Comparison of ENCODE assay signal across 8 cellular contexts in genomic region chr15:70584838-70585706, GRCh38.
DNase-seq lines count a peak whose midpoint lies in the region; ATAC-seq lines count a peak whose summit lies in the region.

No MANE protein-coding gene starts in this region.

- peaks cover 5% of the 10 kb centered on the region for H3K36me3 Mint-ChIP-seq in activated naive CD8-positive, alpha-beta T cell treated with anti-CD3 and anti-CD28 coated beads, Interleukin-2, amount 10 ng/mL, durations not matched to agents 7 days and 5 days

- H3K9me3 Mint-ChIP-seq in activated naive CD8-positive, alpha-beta T cell treated with anti-CD3 and anti-CD28 coated beads, Interleukin-2, amount 10 ng/mL, durations not matched to agents 7 days and 5 days = peaks cover 4% of the 10 kb centered on the region

- no peak overlapping the region for H3K27ac Mint-ChIP-seq in activated naive CD8-positive, alpha-beta T cell treated with anti-CD3 and anti-CD28 coated beads, Interleukin-2, amount 10 ng/mL, durations not matched to agents 7 days and 5 days

- POLR2A ChIA-PET in activated naive CD8-positive, alpha-beta T cell treated with anti-CD3 and anti-CD28 coated beads, Interleukin-2, amount 10 ng/mL, durations not matched to agents 7 days and 5 days (lab: Charles Lee) = interaction anchor here (1.4 to 1.5 kb wide), 3 partner anchors 50 to 80 kb away, joined by 3 to 4 read pairs (median 3); no protein-coding TSS in a partner anchor

- H3K4me3 Mint-ChIP-seq in activated naive CD8-positive, alpha-beta T cell treated with anti-CD3 and anti-CD28 coated beads, Interleukin-2, amount 10 ng/mL, durations not matched to agents 7 days and 5 days = peak overlapping the region; percentile 69

- DNase-seq in COLO668 (lab: John Stamatoyannopoulos, UW; ENCODE audit: unreplicated experiment) (peak; percentile 77), NCI-H2171 treated with DMSO at 0.1 percent for 48 hours (lab: John Stamatoyannopoulos, UW) (peak; percentile 17), islet precursor cell (peak; percentile 93), CD1c-positive myeloid dendritic cell (ENCODE audit: extremely low spot score) (no peak)
- peak; percentile 65 for DNase-seq in activated naive CD8-positive, alpha-beta T cell treated with anti-CD3 and anti-CD28 coated beads, Interleukin-2, amount 10 ng/mL, durations not matched to agents 7 days and 5 days
- peak; percentile 28 for DNase-seq in stimulated activated CD8-positive, alpha-beta memory T cell treated with anti-CD3 and anti-CD28 coated beads, Interleukin-12 subunit alpha, Interleukin-12 subunit beta, amount 100 ng/mL, for 4 hours (ENCODE audit: low read depth)

- ATAC-seq in activated naive CD8-positive, alpha-beta T cell treated with anti-CD3 and anti-CD28 coated beads, Interleukin-2, amount 10 ng/mL, durations not matched to agents 7 days and 5 days (ENCODE audit: low read depth) = peak; percentile 52
- ATAC-seq in GM21515 (IDR thresholded peaks at IDR 0.05; ENCODE audit: unreplicated experiment) = no peak
- ATAC-seq in GM18907 (IDR thresholded peaks at IDR 0.05; ENCODE audit: unreplicated experiment) = no peak

- H3K27me3 Mint-ChIP-seq in activated naive CD8-positive, alpha-beta T cell treated with anti-CD3 and anti-CD28 coated beads, Interleukin-2, amount 10 ng/mL, durations not matched to agents 7 days and 5 days = peaks cover 23% of the 10 kb centered on the region

- H3K4me1 Mint-ChIP-seq in activated naive CD8-positive, alpha-beta T cell treated with anti-CD3 and anti-CD28 coated beads, Interleukin-2, amount 10 ng/mL, durations not matched to agents 7 days and 5 days = peaks cover 27% of the 10 kb centered on the region
